In genomic region chr1:36351222-36351977, GRCh38 we compare ENCODE assay signal across 8 cellular contexts. TPM values are rescaled to one million over a fixed set of nuclear protein-coding genes. Genes with fewer than 3 reads are reported as not detected.
DNase-seq lines count a peak whose midpoint lies in the region; FAIRE-seq and TF ChIP-seq lines count a peak whose summit lies in the region.

No MANE protein-coding gene starts in this region.

- H3K18ac ChIP-seq in mesendoderm (ENCODE audit: low read length): no peak overlapping the region

- H3K27ac ChIP-seq in ACC112 (ENCODE audit: low read depth, low read length): peak overlapping the region; percentile 99
- no peak overlapping the region for H3K27ac ChIP-seq in mesendoderm (ENCODE audit: low read depth, low read length)

- DNase-seq in HT1080 (ENCODE audit: low read depth) (peak; percentile 97), bronchial epithelial cell (ENCODE audit: low read depth) (peak; percentile 81), mesendoderm (peak; percentile 49), cerebellum (ENCODE audit: low spot score) (no peak), H7 (no peak), SK-N-DZ (ENCODE audit: low spot score) (no peak)
- DNase-seq in stimulated activated CD4-positive, alpha-beta T cell treated with anti-CD3 and anti-CD28 coated beads, Interleukin-2, amount 100 ng/mL, for 48 hours: no peak

- H2BK5ac ChIP-seq in mesendoderm (ENCODE audit: low read length): no peak overlapping the region

- H2BK15ac ChIP-seq in mesendoderm (replicated peaks; ENCODE audit: low read depth): no peak overlapping the region

- no peaks in the 10 kb centered on the region for H3K79me2 ChIP-seq in ACC112 (ENCODE audit: control insufficient read depth, insufficient read depth, low read length, unreplicated experiment)
- no peaks in the 10 kb centered on the region for H3K79me2 ChIP-seq in mesendoderm (ENCODE audit: control insufficient read depth, insufficient read depth, low read length)

- H3K56ac ChIP-seq in mesendoderm (ENCODE audit: low read length): no peak overlapping the region

- no peak overlapping the region for H4K8ac ChIP-seq in mesendoderm (ENCODE audit: low read depth, low read length)

- no peak overlapping the region for H2AK5ac ChIP-seq in mesendoderm (ENCODE audit: low read length)

- WGBS in mesendoderm (ENCODE audit: extremely low coverage, insufficient coverage, low lambda C conversion rate): no CpG with 5 or more reads among the region's 14 CpGs

- no peaks in the 10 kb centered on the region for H3K79me1 ChIP-seq in mesendoderm (ENCODE audit: low read length)

- no peaks in the 10 kb centered on the region for H3K27me3 ChIP-seq in ACC112 (ENCODE audit: insufficient read depth, low read length)
- no peaks in the 10 kb centered on the region for H3K27me3 ChIP-seq in bronchial epithelial cell (ENCODE audit: control insufficient read depth, insufficient read depth, low read length)
- H3K27me3 ChIP-seq in mesendoderm (ENCODE audit: insufficient read depth, low read length, poor library complexity): no peaks in the 10 kb centered on the region
- no peaks in the 10 kb centered on the region for H3K27me3 ChIP-seq in H7 (ENCODE audit: control insufficient read depth, insufficient read depth, low read length)

- peaks cover 54% of the 10 kb centered on the region for H3K4me1 ChIP-seq in ACC112 (ENCODE audit: control insufficient read depth, insufficient read depth, low read length, unreplicated experiment)
- H3K4me1 ChIP-seq in mesendoderm (ENCODE audit: control insufficient read depth, low read depth, low read length): no peaks in the 10 kb centered on the region

- H3K36me3 ChIP-seq in ACC112 (ENCODE audit: insufficient read depth, low read length): 0 out of 2 replicates have a peak, but pooled peaks cover 4% of the 10 kb centered on the region
- H3K36me3 ChIP-seq in bronchial epithelial cell (ENCODE audit: control insufficient read depth, insufficient read depth, low read length): peaks cover 41% of the 10 kb centered on the region
- H3K36me3 ChIP-seq in mesendoderm (ENCODE audit: control insufficient read depth, insufficient read depth, low read length): peaks cover 17% of the 10 kb centered on the region
- H3K36me3 ChIP-seq in H7 (replicated peaks; ENCODE audit: control insufficient read depth, insufficient read depth, low read length): peaks cover 26% of the 10 kb centered on the region

- no peak overlapping the region for H3K9ac ChIP-seq in mesendoderm (ENCODE audit: low read length)

- no peak overlapping the region for H3K23ac ChIP-seq in mesendoderm (ENCODE audit: low read length)

- peak; percentile 8 for TF ChIP-seq CTCF in bronchial epithelial cell (IDR thresholded peaks at IDR 0.05; ENCODE audit: insufficient read depth, low read length, severe bottlenecking)

- FAIRE-seq in bronchial epithelial cell (lab: Jason Lieb, UNC): no peak

- H2BK120ac ChIP-seq in mesendoderm (ENCODE audit: low read depth, low read length): no peak overlapping the region

- H3K4ac ChIP-seq in mesendoderm (ENCODE audit: low read depth, low read length): no peak overlapping the region

- H4K5ac ChIP-seq in mesendoderm (ENCODE audit: low read length): no peak overlapping the region

- H3K4me2 ChIP-seq in mesendoderm (ENCODE audit: low read length): no peak overlapping the region

- no peak overlapping the region for H2AFZ ChIP-seq in ACC112 (ENCODE audit: low read length, unreplicated experiment)

- H3K4me3 ChIP-seq in ACC112 (ENCODE audit: low read depth, low read length) (peak overlapping the region; percentile 55), bronchial epithelial cell (ENCODE audit: low read depth, low read length) (no peak overlapping the region), mesendoderm (ENCODE audit: low read length) (no peak overlapping the region), H7 (ENCODE audit: insufficient read depth, low read depth, low read length) (no peak overlapping the region)

RNA-seq across cellular contexts. Expression of gene EVA1B, which starts 28.0 kb away (rescaled TPM):
- total RNA-seq in HT1080 (2014; rRNA removed; shearing (Covaris generic)): 23.1 and 33.5 TPM in 2 replicates
- polyA plus RNA-seq in HT1080 (2015; cell fraction: cytosol; rRNA removed): 54.4 and 66.9 TPM in 2 replicates
- 20.0 and 24.7 TPM in 2 replicates for polyA plus RNA-seq in HT1080 (2015; cell fraction: nucleus; rRNA removed)
- total RNA-seq in bronchial epithelial cell: 17.4 and 20.5 TPM in 2 replicates
- polyA plus RNA-seq in mesendoderm (2013, experiment 1 of 2): 8.1 TPM
- polyA plus RNA-seq in mesendoderm (2013, experiment 2 of 2): 7.6 TPM
- 5.1 TPM for total RNA-seq in cerebellum
- 61.4 and 87.2 TPM in 2 replicates for total RNA-seq in H7 (2014; rRNA removed; shearing (Covaris generic))
- polyA plus RNA-seq in SK-N-DZ (2014; cell fraction: cytosol; rRNA removed): 9.2 and 13.8 TPM in 2 replicates
- polyA plus RNA-seq in SK-N-DZ (2014; cell fraction: nucleus; rRNA removed): 8.5 and 10.5 TPM in 2 replicates

RNA-seq across cellular contexts. Expression of gene STK40, which starts 34.3 kb away (rescaled TPM):
- 19.9 and 22.3 TPM in 2 replicates for total RNA-seq in HT1080 (2014; rRNA removed; shearing (Covaris generic))
- 39.5 and 40.5 TPM in 2 replicates for polyA plus RNA-seq in HT1080 (2015; cell fraction: cytosol; rRNA removed)
- 39.3 and 43.7 TPM in 2 replicates for polyA plus RNA-seq in HT1080 (2015; cell fraction: nucleus; rRNA removed)
- total RNA-seq in bronchial epithelial cell: 9.0 and 12.3 TPM in 2 replicates
- 27.9 TPM for polyA plus RNA-seq in mesendoderm (2013, experiment 1 of 2)
- 28.0 TPM for polyA plus RNA-seq in mesendoderm (2013, experiment 2 of 2)
- total RNA-seq in cerebellum: 12.2 TPM
- total RNA-seq in H7 (2014; rRNA removed; shearing (Covaris generic)): 25.0 and 25.6 TPM in 2 replicates
- 10.9 and 14.0 TPM in 2 replicates for polyA plus RNA-seq in SK-N-DZ (2014; cell fraction: cytosol; rRNA removed)
- 7.0 and 8.6 TPM in 2 replicates for polyA plus RNA-seq in SK-N-DZ (2014; cell fraction: nucleus; rRNA removed)

RNA-seq across cellular contexts. Expression of gene SH3D21, which starts 45.2 kb away (rescaled TPM):
- total RNA-seq in HT1080 (2014; rRNA removed; shearing (Covaris generic)): 0.88 and 2.6 TPM in 2 replicates
- 0.21 and 0.53 TPM in 2 replicates for polyA plus RNA-seq in HT1080 (2015; cell fraction: cytosol; rRNA removed)
- polyA plus RNA-seq in HT1080 (2015; cell fraction: nucleus; rRNA removed): 7.3 and 7.5 TPM in 2 replicates
- total RNA-seq in bronchial epithelial cell (2.6 and 6.9 TPM in 2 replicates), cerebellum (5.4 TPM)
- polyA plus RNA-seq in mesendoderm (2013, experiment 1 of 2): 2.9 TPM
- 3.2 TPM for polyA plus RNA-seq in mesendoderm (2013, experiment 2 of 2)
- 4.7 and 4.8 TPM in 2 replicates for total RNA-seq in H7 (2014; rRNA removed; shearing (Covaris generic))
- polyA plus RNA-seq in SK-N-DZ (2014; cell fraction: cytosol; rRNA removed): 0.46 and 0.89 TPM in 2 replicates
- 8.7 and 13.3 TPM in 2 replicates for polyA plus RNA-seq in SK-N-DZ (2014; cell fraction: nucleus; rRNA removed)

RNA-seq across cellular contexts. Expression of gene LSM10, which starts 46.3 kb away (rescaled TPM):
- total RNA-seq in HT1080 (2014; rRNA removed; shearing (Covaris generic)): 13.4 and 13.6 TPM in 2 replicates
- 51.5 and 64.1 TPM in 2 replicates for polyA plus RNA-seq in HT1080 (2015; cell fraction: cytosol; rRNA removed)
- polyA plus RNA-seq in HT1080 (2015; cell fraction: nucleus; rRNA removed): 16.6 and 18.6 TPM in 2 replicates
- total RNA-seq in bronchial epithelial cell (7.6 and 11.5 TPM in 2 replicates), cerebellum (3.5 TPM)
- polyA plus RNA-seq in mesendoderm (2013, experiment 1 of 2): 64.1 TPM
- 62.9 TPM for polyA plus RNA-seq in mesendoderm (2013, experiment 2 of 2)
- total RNA-seq in H7 (2014; rRNA removed; shearing (Covaris generic)): 14.4 and 14.5 TPM in 2 replicates
- polyA plus RNA-seq in SK-N-DZ (2014; cell fraction: cytosol; rRNA removed): 3.0 and 7.0 TPM in 2 replicates
- polyA plus RNA-seq in SK-N-DZ (2014; cell fraction: nucleus; rRNA removed): 0.71 and 7.9 TPM in 2 replicates

Comparison
In these comparisons a context has a peak if more than half of its experiments do, and no peak if none do; other contexts are left out.
1. DNase-seq: peak in HT1080 (single experiment), bronchial epithelial cell (single experiment) and mesendoderm (single experiment); none in cerebellum (single experiment), H7 (single experiment), stimulated activated CD4-positive, alpha-beta T cell treated with anti-CD3 and anti-CD28 coated beads, Interleukin-2, amount 100 ng/mL, for 48 hours (0 of 2) and SK-N-DZ (single experiment).